ENCODE assay signal across 14 cellular contexts in the genomic region with DNA sequence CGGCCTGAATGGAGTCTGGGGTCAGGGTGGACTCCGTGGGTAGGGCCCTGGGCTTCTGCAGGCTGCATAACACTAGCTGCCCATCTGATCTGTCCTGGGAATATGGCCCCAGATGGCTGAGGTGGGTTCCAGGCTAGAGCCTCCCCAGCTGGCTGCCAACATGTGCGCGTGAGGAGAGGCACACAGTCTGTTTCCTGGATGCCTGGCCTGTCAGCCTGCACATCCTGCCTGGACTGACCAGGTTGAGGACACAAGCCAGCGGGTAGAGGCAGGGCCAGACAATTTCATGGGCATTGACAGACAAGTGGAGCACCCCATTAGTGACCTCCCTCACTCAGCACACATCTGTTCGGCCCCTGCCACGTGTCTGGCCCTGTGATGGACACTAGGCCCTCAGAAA. TPM values are rescaled to one million over a fixed set of nuclear protein-coding genes. Genes with fewer than 3 reads are reported as not detected.
DNase-seq lines count a peak whose midpoint lies in the region; ATAC-seq and TF ChIP-seq lines count a peak whose summit lies in the region.
"Had no signal": no experiment of that assay in that cellular context is flagged by ENCODE, and none has a peak within 500 bp of the region (broad histone marks: within the 10 kb centered on the region; RNA-seq: fewer than 3 reads in every experiment).

No MANE protein-coding gene starts in this region.

- no peaks in the 10 kb centered on the region for H3K36me3 ChIP-seq in heart right ventricle
- no peaks in the 10 kb centered on the region for H3K36me3 ChIP-seq in thoracic aorta
- H3K36me3 ChIP-seq: lower lobe of right lung, prostate gland, vagina had no signal

- H3K27me3 ChIP-seq in heart right ventricle (no peaks in the 10 kb centered on the region), thoracic aorta (replicated peaks; ENCODE audit: insufficient read depth) (no peaks in the 10 kb centered on the region)
- H3K27me3 ChIP-seq: vagina had no signal

- DNase-seq in Right ventricle myocardium superior (no peak), left cardiac atrium (no peak), heart right ventricle (no peak), thoracic aorta (ENCODE audit: low spot score) (no peak)
- no peak for DNase-seq in activated naive CD4-positive, alpha-beta T cell treated with anti-CD3 and anti-CD28 coated beads, Interleukin-2, amount 50 U/mL, for 16 hours
- DNase-seq in stimulated activated CD4-positive, alpha-beta T cell treated with anti-CD3 and anti-CD28 coated beads, Interleukin-15, amount 100 ng/mL, for 24 hours, result no peak
- DNase-seq: aorta; HCEC 1CT; lower lobe of right lung; naive thymus-derived CD4-positive, alpha-beta T cell; NCI-H1417 treated with DMSO at 0.1 percent for 48 hours; SIG-M5 had no signal

- H3K4me3 ChIP-seq in heart right ventricle, result no peak overlapping the region
- no peak overlapping the region for H3K4me3 ChIP-seq in thoracic aorta
- H3K4me3 ChIP-seq: lower lobe of right lung, prostate gland, vagina had no signal

- WGBS in heart right ventricle, 2 donors, result 54 to 57% methylated on average over 7 of the region's 7 CpGs

- peak; percentile 6 for ATAC-seq in Right ventricle myocardium superior (ENCODE audit: poor library complexity)
- no peak for ATAC-seq in left cardiac atrium
- peak in 1 of 8 donors; percentile 5 for ATAC-seq in heart right ventricle
- no peak for ATAC-seq in thoracic aorta (ENCODE audit: insufficient number of reproducible peaks, low FRiP score, low read depth)
- ATAC-seq: lower lobe of right lung; naive thymus-derived CD4-positive, alpha-beta T cell had no signal

- H3K27ac ChIP-seq in heart right ventricle, result peak overlapping the region; percentile 19 to 97 (median 92)
- H3K27ac ChIP-seq in thoracic aorta, result peak overlapping the region; percentile 92 to 95
- H3K27ac ChIP-seq: lower lobe of right lung, prostate gland, vagina had no signal

- intact Hi-C loops in Right ventricle myocardium superior (cut with DNase I), result no loop called here
- intact Hi-C loops in left cardiac atrium (cut with DNase I), result no loop called here
- intact Hi-C loops in heart right ventricle (cut with DNase I), result no loop called here

- no peaks in the 10 kb centered on the region for H3K9me3 ChIP-seq in heart right ventricle
- no peaks in the 10 kb centered on the region for H3K9me3 ChIP-seq in thoracic aorta
- H3K9me3 ChIP-seq: lower lobe of right lung, prostate gland, vagina had no signal

- peaks cover 45 to 85% (median 74%) of the 10 kb centered on the region in 9 donors for H3K4me1 ChIP-seq in heart right ventricle
- H3K4me1 ChIP-seq in thoracic aorta (ENCODE audit: control insufficient read depth in 1 of 2, low read depth in 2 of 2), result peaks cover 33 to 60% of the 10 kb centered on the region in 2 donors
- H3K4me1 ChIP-seq: prostate gland had no signal

- TF ChIP-seq CTCF in heart right ventricle (IDR thresholded peaks at IDR 0.05), result no peak
- no peak for TF ChIP-seq CTCF in thoracic aorta (IDR thresholded peaks at IDR 0.05)

RNA-seq across cellular contexts. Expression of gene RPL29, which starts 29.8 kb away (rescaled TPM):
- 594 TPM for total RNA-seq in Right ventricle myocardium superior
- 100 to 1,000 TPM; 586 to 682 TPM for total RNA-seq in left cardiac atrium
- total RNA-seq in heart right ventricle, result 100 to 1,000 TPM; 505 to 754 (median 626) TPM
- polyA plus RNA-seq in heart right ventricle, result 1,000 to 10,000 TPM; 1,450 to 1,915 TPM
- 100 to 1,000 TPM; 642 to 718 TPM for total RNA-seq in thoracic aorta

RNA-seq across cellular contexts. Expression of gene DUSP7, which starts 30.9 kb away (rescaled TPM):
- 23.2 TPM for total RNA-seq in Right ventricle myocardium superior
- 10 to 100 TPM; 24.6 to 39.3 TPM for total RNA-seq in left cardiac atrium
- 10 to 100 TPM; 11.3 to 29.7 (median 15.8) TPM for total RNA-seq in heart right ventricle
- 10 to 100 TPM; 10.4 to 19.2 TPM for polyA plus RNA-seq in heart right ventricle
- total RNA-seq in thoracic aorta, result 10 to 100 TPM; 41.1 to 42.2 TPM

RNA-seq across cellular contexts. Expression of gene ACY1, which starts 42.1 kb away (rescaled TPM):
- total RNA-seq in Right ventricle myocardium superior, result 23.2 TPM
- total RNA-seq in left cardiac atrium, result 10 to 100 TPM; 21.8 to 24.8 TPM
- 10 to 100 TPM; 18.7 to 45.6 (median 24.7) TPM for total RNA-seq in heart right ventricle
- 10 to 100 TPM; 24.6 to 28.3 TPM for polyA plus RNA-seq in heart right ventricle
- 10 to 100 TPM in 1 of 2 donors, 1 to 10 TPM in 1; 6.1 to 12.3 TPM for total RNA-seq in thoracic aorta

RNA-seq across cellular contexts. Expression of gene ABHD14A, which starts 50.6 kb away (rescaled TPM):
- 27.5 TPM for total RNA-seq in Right ventricle myocardium superior
- total RNA-seq in left cardiac atrium, result 10 to 100 TPM; 18.1 to 18.3 TPM
- 10 to 100 TPM; 19.3 to 38.6 (median 23.6) TPM for total RNA-seq in heart right ventricle
- 10 to 100 TPM; 26.3 to 80.1 TPM for polyA plus RNA-seq in heart right ventricle
- total RNA-seq in thoracic aorta, result 10 to 100 TPM in 1 of 2 donors, 1 to 10 TPM in 1; 9.7 to 24.0 TPM

RNA-seq across cellular contexts. Expression of gene ABHD14B, which starts 51.6 kb away (rescaled TPM):
- total RNA-seq in Right ventricle myocardium superior (12.6 TPM), left cardiac atrium (10 to 100 TPM; 22.0 to 22.1 TPM), heart right ventricle (10 to 100 TPM in 8 of 10 donors, 1 to 10 TPM in 2; 7.5 to 19.0 (median 12.0) TPM), thoracic aorta (10 to 100 TPM; 28.6 to 55.2 TPM)
- 10 to 100 TPM; 14.6 to 47.5 TPM for polyA plus RNA-seq in heart right ventricle
